2 cellular contexts compared by ENCODE assay signal in the genomic region with DNA sequence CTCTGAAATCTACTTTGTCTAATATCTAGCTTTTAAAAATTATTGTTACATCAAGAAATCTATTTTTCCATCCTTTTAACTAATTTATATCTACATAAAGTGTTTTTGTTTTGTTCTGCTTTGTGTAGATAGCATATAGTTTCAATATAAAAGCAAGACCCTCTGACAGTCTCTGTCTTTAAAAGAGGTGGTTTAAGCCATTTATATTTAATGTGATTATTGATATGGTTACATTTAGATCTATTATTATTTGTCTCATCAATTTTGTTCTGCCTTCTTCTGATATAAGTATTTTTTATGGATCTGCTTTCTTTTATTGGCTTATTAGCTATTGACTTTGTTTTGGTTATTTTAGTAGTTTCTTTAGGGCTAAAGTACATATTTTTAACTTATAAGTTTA.
TF ChIP-seq lines count a peak whose summit lies in the region.

No MANE protein-coding gene starts in this region.

TF ChIP-seq in HCT116, 20 proteins besides CTCF, POLR2A, EP300 and RAD21:
- TF ChIP-seq ZNF274 (IDR thresholded peaks at IDR 0.05; ENCODE audit: low read depth, low read length) = no peak
- no peak for TF ChIP-seq CEBPB (IDR thresholded peaks at IDR 0.05; ENCODE audit: low read depth)
- no peak for TF ChIP-seq SP1 (IDR thresholded peaks at IDR 0.05; ENCODE audit: low read depth)
- TF ChIP-seq FOSL1 (IDR thresholded peaks at IDR 0.05; ENCODE audit: low read depth) = no peak
- TF ChIP-seq EZH2phosphoT487 (IDR thresholded peaks at IDR 0.05; ENCODE audit: borderline replicate concordance) = no peak
- TF ChIP-seq, protein P1, sequence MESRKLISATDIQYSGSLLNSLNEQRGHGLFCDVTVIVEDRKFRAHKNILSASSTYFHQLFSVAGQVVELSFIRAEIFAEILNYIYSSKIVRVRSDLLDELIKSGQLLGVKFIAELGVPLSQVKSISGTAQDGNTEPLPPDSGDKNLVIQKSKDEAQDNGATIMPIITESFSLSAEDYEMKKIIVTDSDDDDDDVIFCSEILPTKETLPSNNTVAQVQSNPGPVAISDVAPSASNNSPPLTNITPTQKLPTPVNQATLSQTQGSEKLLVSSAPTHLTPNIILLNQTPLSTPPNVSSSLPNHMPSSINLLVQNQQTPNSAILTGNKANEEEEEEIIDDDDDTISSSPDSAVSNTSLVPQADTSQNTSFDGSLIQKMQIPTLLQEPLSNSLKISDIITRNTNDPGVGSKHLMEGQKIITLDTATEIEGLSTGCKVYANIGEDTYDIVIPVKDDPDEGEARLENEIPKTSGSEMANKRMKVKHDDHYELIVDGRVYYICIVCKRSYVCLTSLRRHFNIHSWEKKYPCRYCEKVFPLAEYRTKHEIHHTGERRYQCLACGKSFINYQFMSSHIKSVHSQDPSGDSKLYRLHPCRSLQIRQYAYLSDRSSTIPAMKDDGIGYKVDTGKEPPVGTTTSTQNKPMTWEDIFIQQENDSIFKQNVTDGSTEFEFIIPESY (IDR thresholded peaks at IDR 0.05; ENCODE audit: extremely low read depth, insufficient replicate concordance, low read length) = no peak
- TF ChIP-seq, protein P2, sequence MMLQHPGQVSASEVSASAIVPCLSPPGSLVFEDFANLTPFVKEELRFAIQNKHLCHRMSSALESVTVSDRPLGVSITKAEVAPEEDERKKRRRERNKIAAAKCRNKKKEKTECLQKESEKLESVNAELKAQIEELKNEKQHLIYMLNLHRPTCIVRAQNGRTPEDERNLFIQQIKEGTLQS (IDR thresholded peaks at IDR 0.05) = no peak
- no peak for TF ChIP-seq CBX3 (IDR thresholded peaks at IDR 0.05; ENCODE audit: low read depth)
- TF ChIP-seq EZH2 (IDR thresholded peaks at IDR 0.05) = no peak
- TF ChIP-seq ELF1 (IDR thresholded peaks at IDR 0.05; ENCODE audit: borderline replicate concordance, low read depth) = no peak
- TF ChIP-seq, protein P3, sequence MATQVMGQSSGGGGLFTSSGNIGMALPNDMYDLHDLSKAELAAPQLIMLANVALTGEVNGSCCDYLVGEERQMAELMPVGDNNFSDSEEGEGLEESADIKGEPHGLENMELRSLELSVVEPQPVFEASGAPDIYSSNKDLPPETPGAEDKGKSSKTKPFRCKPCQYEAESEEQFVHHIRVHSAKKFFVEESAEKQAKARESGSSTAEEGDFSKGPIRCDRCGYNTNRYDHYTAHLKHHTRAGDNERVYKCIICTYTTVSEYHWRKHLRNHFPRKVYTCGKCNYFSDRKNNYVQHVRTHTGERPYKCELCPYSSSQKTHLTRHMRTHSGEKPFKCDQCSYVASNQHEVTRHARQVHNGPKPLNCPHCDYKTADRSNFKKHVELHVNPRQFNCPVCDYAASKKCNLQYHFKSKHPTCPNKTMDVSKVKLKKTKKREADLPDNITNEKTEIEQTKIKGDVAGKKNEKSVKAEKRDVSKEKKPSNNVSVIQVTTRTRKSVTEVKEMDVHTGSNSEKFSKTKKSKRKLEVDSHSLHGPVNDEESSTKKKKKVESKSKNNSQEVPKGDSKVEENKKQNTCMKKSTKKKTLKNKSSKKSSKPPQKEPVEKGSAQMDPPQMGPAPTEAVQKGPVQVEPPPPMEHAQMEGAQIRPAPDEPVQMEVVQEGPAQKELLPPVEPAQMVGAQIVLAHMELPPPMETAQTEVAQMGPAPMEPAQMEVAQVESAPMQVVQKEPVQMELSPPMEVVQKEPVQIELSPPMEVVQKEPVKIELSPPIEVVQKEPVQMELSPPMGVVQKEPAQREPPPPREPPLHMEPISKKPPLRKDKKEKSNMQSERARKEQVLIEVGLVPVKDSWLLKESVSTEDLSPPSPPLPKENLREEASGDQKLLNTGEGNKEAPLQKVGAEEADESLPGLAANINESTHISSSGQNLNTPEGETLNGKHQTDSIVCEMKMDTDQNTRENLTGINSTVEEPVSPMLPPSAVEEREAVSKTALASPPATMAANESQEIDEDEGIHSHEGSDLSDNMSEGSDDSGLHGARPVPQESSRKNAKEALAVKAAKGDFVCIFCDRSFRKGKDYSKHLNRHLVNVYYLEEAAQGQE (IDR thresholded peaks at IDR 0.05; ENCODE audit: low read depth) = no peak
- TF ChIP-seq EGR1 (IDR thresholded peaks at IDR 0.05; ENCODE audit: low read depth) = no peak
- TF ChIP-seq, protein P4, sequence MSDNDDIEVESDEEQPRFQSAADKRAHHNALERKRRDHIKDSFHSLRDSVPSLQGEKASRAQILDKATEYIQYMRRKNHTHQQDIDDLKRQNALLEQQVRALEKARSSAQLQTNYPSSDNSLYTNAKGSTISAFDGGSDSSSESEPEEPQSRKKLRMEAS (IDR thresholded peaks at IDR 0.05) = no peak

TF ChIP-seq in endothelial cell of umbilical vein, 7 proteins besides CTCF, POLR2A, EP300 and RAD21:
- TF ChIP-seq FOS (IDR thresholded peaks at IDR 0.05; ENCODE audit: borderline replicate concordance, insufficient read depth, low read length) = no peak
- no peak for TF ChIP-seq EZH2 (IDR thresholded peaks at IDR 0.05; ENCODE audit: borderline replicate concordance, low read depth, low read length, severe bottlenecking)
- TF ChIP-seq GATA2 (IDR thresholded peaks at IDR 0.05; ENCODE audit: insufficient read depth, insufficient read length, low read depth, low read length) = no peak
TF ChIP-seq in endothelial cell of umbilical vein: peak in this region for 0.
